23 cellular contexts compared by ENCODE assay signal in the genomic region with DNA sequence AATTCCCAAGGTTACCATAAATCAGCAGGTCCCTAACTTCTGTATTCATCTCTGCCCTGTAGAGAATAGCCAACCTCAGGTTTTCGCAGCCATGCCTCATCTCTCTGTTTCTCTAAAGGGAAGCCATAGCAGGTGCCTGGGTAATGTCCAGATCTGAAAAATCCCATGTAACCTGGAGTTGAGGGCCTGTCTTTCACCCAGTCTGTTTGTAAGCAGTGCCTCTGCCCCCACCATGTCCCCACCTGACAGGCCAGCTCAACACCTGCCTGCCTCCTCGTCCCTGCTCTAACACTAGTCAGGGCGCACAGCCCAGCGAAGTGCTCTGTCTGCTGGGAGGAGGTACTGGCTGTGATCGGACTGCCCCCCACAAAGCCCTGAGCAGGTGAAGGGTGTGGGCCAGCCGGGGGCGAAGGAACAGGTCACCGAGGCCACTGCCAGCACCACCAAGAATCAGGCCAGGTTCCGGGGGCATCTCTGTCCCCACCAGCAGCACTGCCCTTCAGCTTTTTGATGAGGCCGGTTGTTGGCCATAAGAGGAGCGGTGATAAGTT.
"Had no signal": no experiment of that assay in that cellular context is flagged by ENCODE, and none has a peak within 500 bp of the region (broad histone marks: within the 10 kb centered on the region; RNA-seq: fewer than 3 reads in every experiment).

No MANE protein-coding gene starts in this region.

- H3K9me3 ChIP-seq: stomach, suprapubic skin, testis, thoracic aorta, thyroid gland, tibial artery, tibial nerve, transverse colon, upper lobe of left lung, upper lobe of right lung, uterus, vagina had no signal

- DNase-seq: stimulated activated CD4-positive, alpha-beta T cell treated with anti-CD3 and anti-CD28 coated beads, Interleukin-2, amount 100 ng/mL, for 48 hours; stimulated activated CD4-positive, alpha-beta T cell treated with anti-CD3 and anti-CD28 coated beads, Interleukin-4, amount 100 ng/mL, for 1 hour; stimulated activated CD4-positive, alpha-beta T cell treated with anti-CD3 and anti-CD28 coated beads, Interleukin-4, amount 100 ng/mL, for 24 hours; stimulated activated CD4-positive, alpha-beta T cell treated with anti-CD3 and anti-CD28 coated beads, Interleukin-4, amount 100 ng/mL, for 4 hours; stimulated activated CD8-positive, alpha-beta memory T cell treated with anti-CD3 and anti-CD28 coated beads, Interleukin-4, amount 100 ng/mL, for 48 hours; stimulated activated naive B cell treated with anti-CD40 and anti-IgM and Interleukin-4, amounts not matched to agents 10 μg/mL and 1 μg/mL and 100 μg/mL, for 72 hours; stimulated activated naive CD4-positive, alpha-beta T cell; stimulated activated naive CD4-positive, alpha-beta T cell treated with Interleukin-2 at 50 U/mL for 16 hours; stimulated activated naive CD8-positive, alpha-beta T cell treated with anti-CD3 and anti-CD28 coated beads, Interleukin-15, amount 100 ng/mL, for 72 hours; stimulated activated naive CD8-positive, alpha-beta T cell treated with anti-CD3 and anti-CD28 coated beads, Interleukin-15, Interleukin-2, amounts not matched to agents 100 U/mL and 50 U/mL, for 24 hours; stomach; transverse colon; trophoblast cell; upper lobe of right lung; uterus had no signal

- H3K36me3 ChIP-seq: suprapubic skin, thoracic aorta, thyroid gland, transverse colon, upper lobe of left lung, upper lobe of right lung, uterus, vagina had no signal

- H3K27me3 ChIP-seq: stomach, suprapubic skin, testis, thyroid gland, tibial artery, tibial nerve, transverse colon, upper lobe of left lung, upper lobe of right lung, uterus, vagina had no signal

- H3K4me1 ChIP-seq: stomach, suprapubic skin, tibial artery, tibial nerve, transverse colon, upper lobe of left lung, upper lobe of right lung, uterus, vagina had no signal

- H3K27ac ChIP-seq: stomach, suprapubic skin, testis, thoracic aorta, thyroid gland, tibial artery, tibial nerve, transverse colon, upper lobe of left lung, upper lobe of right lung, uterus, vagina had no signal

- H3K4me3 ChIP-seq: stomach, suprapubic skin, testis, thoracic aorta, thyroid gland, tibial artery, tibial nerve, transverse colon, upper lobe of left lung, upper lobe of right lung, uterus, vagina had no signal
